ENCODE assay signal across 10 cellular contexts in the genomic region with DNA sequence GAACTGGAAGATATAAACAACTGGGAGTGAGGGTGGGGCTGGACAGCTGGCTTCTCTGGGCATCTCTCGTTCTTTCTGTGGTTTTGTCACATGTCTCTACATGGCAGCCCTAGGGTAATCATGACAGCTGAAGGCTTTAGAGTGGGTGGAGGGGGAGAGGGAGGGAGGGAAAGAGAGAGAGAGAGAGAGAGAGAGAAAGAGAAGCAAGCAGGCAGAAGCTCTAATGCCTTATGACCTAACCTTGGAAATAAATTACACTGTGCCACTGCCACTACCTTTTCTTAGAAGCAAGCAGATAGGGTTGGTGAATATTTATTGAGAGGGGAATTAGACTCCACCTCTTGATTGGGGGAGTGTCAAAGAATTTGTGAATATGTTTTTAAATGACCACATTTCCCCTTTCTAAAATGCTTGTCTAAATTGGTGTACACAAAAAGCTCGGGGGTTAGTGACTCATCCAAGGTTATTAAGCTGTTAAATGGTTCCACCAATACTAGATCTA. TPM values are rescaled to one million over a fixed set of nuclear protein-coding genes. Genes with fewer than 3 reads are reported as not detected.
DNase-seq lines count a peak whose midpoint lies in the region; TF ChIP-seq lines count a peak whose summit lies in the region.
"Had no signal": no experiment of that assay in that cellular context is flagged by ENCODE, and none has a peak within 500 bp of the region (broad histone marks: within the 10 kb centered on the region; RNA-seq: fewer than 3 reads in every experiment).

No MANE protein-coding gene starts in this region.

- peaks cover 5% of the 10 kb centered on the region for H3F3A ChIP-seq in smooth muscle cell (ENCODE audit: low read depth)

- peaks cover 14% of the 10 kb centered on the region for H3K36me3 ChIP-seq in MG63
- no peaks in the 10 kb centered on the region for H3K36me3 ChIP-seq in mammary epithelial cell (ENCODE audit: insufficient read depth, low read length)
- no peaks in the 10 kb centered on the region for H3K36me3 ChIP-seq in smooth muscle cell (ENCODE audit: low read depth)

- intact Hi-C loops in mammary epithelial cell (cut with micrococcal nuclease), result loop anchor here (1.0 kb wide), 1 partner anchor 121 kb away; no protein-coding TSS in a partner anchor

- H3K27me3 ChIP-seq in MG63 (no peaks in the 10 kb centered on the region), mammary epithelial cell (ENCODE audit: insufficient read depth, low read length) (peaks cover 7% of the 10 kb centered on the region), smooth muscle cell (ENCODE audit: low read depth) (peaks cover 10% of the 10 kb centered on the region)

- in situ Hi-C loops in mammary epithelial cell (cut with MboI; ENCODE audit: low sequenced_read_pairs in 2 of 2), result no loop called here

- no peaks in the 10 kb centered on the region for H4K20me1 ChIP-seq in mammary epithelial cell (ENCODE audit: insufficient read depth, low read length)
- H4K20me1 ChIP-seq in smooth muscle cell (ENCODE audit: low read depth), result no peaks in the 10 kb centered on the region

- H3K4me2 ChIP-seq in mammary epithelial cell (ENCODE audit: insufficient read depth, low read depth, low read length) (peak overlapping the region; percentile 67), smooth muscle cell (peak overlapping the region; percentile 10)

- TF ChIP-seq CTCF in mammary epithelial cell (conservative IDR thresholded peaks at IDR 0.05 in 1 of 2, IDR thresholded peaks at IDR 0.05 in 1 of 2; ENCODE audit: extremely low read depth in 1 of 2, insufficient read depth in 1 of 2, low read depth in 1 of 2, low read length in 2 of 2) (no peak), smooth muscle cell (IDR thresholded peaks at IDR 0.05; ENCODE audit: borderline replicate concordance, insufficient read depth, poor library complexity, severe bottlenecking) (no peak)

- CTCF ChIA-PET in mammary epithelial cell (lab: Charles Lee; ENCODE audit: low non-redundant PET), result interaction anchor here (0.8 kb wide), 1 partner anchor 158 kb away, joined by 17 read pairs; no protein-coding TSS in a partner anchor

- dilution Hi-C loops in mammary epithelial cell (cut with HindIII; ENCODE audit: low sequenced_read_pairs), result no loop called here

- H3K79me2 ChIP-seq in mammary epithelial cell (ENCODE audit: insufficient read depth, low read length) (no peaks in the 10 kb centered on the region), smooth muscle cell (ENCODE audit: low read depth) (no peaks in the 10 kb centered on the region)

- H3K4me3 ChIP-seq in MG63, result no peak overlapping the region
- no peak overlapping the region for H3K4me3 ChIP-seq in mammary epithelial cell (replicated peaks in 1 of 3; ENCODE audit: insufficient read depth in 1 of 3, low read depth in 2 of 3, low read length in 3 of 3)
- H3K4me3 ChIP-seq in smooth muscle cell, result no peak overlapping the region

- TSS peak; percentile 91 for BruUV-seq in mammary epithelial cell (replicated peaks; lab: Mats Ljungman, UMichigan)

- DNase-seq in NCI-H510A (lab: John Stamatoyannopoulos, UW) (peak; percentile 0), NCI-H510A treated with DMSO at 0.1 percent for 48 hours (lab: John Stamatoyannopoulos, UW) (no peak), MG63 (peak; percentile 61), mammary epithelial cell (peak; percentile 71), smooth muscle cell (lab: John Stamatoyannopoulos, UW; ENCODE audit: unreplicated experiment) (no peak), mesenteric fat pad (ENCODE audit: low spot score) (no peak), GDM1 (lab: John Stamatoyannopoulos, UW) (no peak)
- DNase-seq in activated naive CD4-positive, alpha-beta T cell treated with anti-CD3 and anti-CD28 coated beads, Interleukin-2, amount 50 U/mL, for 16 hours, result no peak
- DNase-seq: NCI-H187; stimulated activated naive CD8-positive, alpha-beta T cell treated with anti-CD3 and anti-CD28 coated beads, Interleukin-15, Interleukin-2, amounts not matched to agents 100 U/mL and 50 U/mL, for 24 hours had no signal

- H2AFZ ChIP-seq in mammary epithelial cell (ENCODE audit: low read depth, low read length), result no peak overlapping the region
- no peak overlapping the region for H2AFZ ChIP-seq in smooth muscle cell (ENCODE audit: low read depth)

- H3K9me3 ChIP-seq in MG63, result no peaks in the 10 kb centered on the region
- no peaks in the 10 kb centered on the region for H3K9me3 ChIP-seq in mammary epithelial cell (replicated peaks; ENCODE audit: insufficient read depth, low read length)
- H3K9me3 ChIP-seq in smooth muscle cell (replicated peaks; ENCODE audit: low read depth), result no peaks in the 10 kb centered on the region

- H3K9ac ChIP-seq in mammary epithelial cell (ENCODE audit: insufficient read depth, low read length) (no peak overlapping the region), smooth muscle cell (ENCODE audit: low read depth) (no peak overlapping the region)

- 5% methylated on average over 2 of the region's 2 CpGs for WGBS in mammary epithelial cell (ENCODE audit: low coverage, missing lambda C conversion rate)
- 6% methylated on average over 2 of the region's 2 CpGs for WGBS in smooth muscle cell (ENCODE audit: low lambda C conversion rate)

- H3K4me1 ChIP-seq in mammary epithelial cell (ENCODE audit: insufficient read depth, low read length), result peaks cover 18% of the 10 kb centered on the region
- peaks cover 9% of the 10 kb centered on the region for H3K4me1 ChIP-seq in smooth muscle cell (ENCODE audit: low read depth)

- H3K27ac ChIP-seq in mammary epithelial cell (ENCODE audit: insufficient read depth, low read depth, low read length) (no peak overlapping the region), smooth muscle cell (ENCODE audit: low read depth) (no peak overlapping the region)

RNA-seq across cellular contexts. Expression of a gene that starts 2.6 kb away (rescaled TPM):
- 36.4 and 44.6 TPM in 2 replicates for total RNA-seq in MG63 (2014; rRNA removed; shearing (Covaris generic); ENCODE audit: low replicate concordance)
- total RNA-seq in mammary epithelial cell (10 to 100 TPM; 17.1 to 33.3 TPM), smooth muscle cell (17.6 and 20.3 TPM in 2 replicates), mesenteric fat pad (38.3 TPM)
- polyA plus RNA-seq in mammary epithelial cell (3.7 TPM), smooth muscle cell (11.3 and 12.6 TPM in 2 replicates)
- 18.0 TPM for polyA minus RNA-seq in mammary epithelial cell

Comparison
In these comparisons a context has a peak if more than half of its experiments do, and no peak if none do; other contexts are left out.
1. DNase-seq: peak in NCI-H510A (single experiment), MG63 (single experiment) and mammary epithelial cell (single experiment); none in NCI-H510A treated with DMSO at 0.1 percent for 48 hours (single experiment), smooth muscle cell (single experiment), mesenteric fat pad (single experiment), activated naive CD4-positive, alpha-beta T cell treated with anti-CD3 and anti-CD28 coated beads, Interleukin-2, amount 50 U/mL, for 16 hours (single experiment) and GDM1 (single experiment).